18 cellular contexts compared by ENCODE assay signal in genomic region chr10:46093316-46094196, GRCh38. TPM values are rescaled to one million over a fixed set of nuclear protein-coding genes. Genes with fewer than 3 reads are reported as not detected.
DNase-seq lines count a peak whose midpoint lies in the region; ATAC-seq and TF ChIP-seq lines count a peak whose summit lies in the region.
"Not testable (repeated sequence)": the region's sequence is repeated elsewhere in the genome, so short reads cannot be mapped to it uniquely, and the experiment has no call there.
"Had no signal": no experiment of that assay in that cellular context is flagged by ENCODE, and none has a peak within 500 bp of the region (broad histone marks: within the 10 kb centered on the region; RNA-seq: fewer than 3 reads in every experiment).

No MANE protein-coding gene starts in this region.

- H3K27ac Mint-ChIP-seq in CD4-positive, alpha-beta memory T cell; activated T-helper 17 cell treated with anti-CD3 and anti-CD28 coated beads, Interleukin-2, amount 50 U/mL, for 72 hours: not testable (repeated sequence)

- H2AFZ ChIP-seq in OCI-LY7 (ENCODE audit: low read length), result peak overlapping the region; percentile 86; the same call in 1 of the 2 replicates

- H3K79me2 ChIP-seq in OCI-LY7 (ENCODE audit: insufficient read depth, low read depth, low read length), result not testable (repeated sequence)

- not testable (repeated sequence) for H3K36me3 Mint-ChIP-seq in CD4-positive, alpha-beta memory T cell; activated T-helper 17 cell treated with anti-CD3 and anti-CD28 coated beads, Interleukin-2, amount 50 U/mL, for 72 hours (ENCODE audit: low read depth)

- H3K9me3 Mint-ChIP-seq in CD4-positive, alpha-beta memory T cell; activated T-helper 17 cell treated with anti-CD3 and anti-CD28 coated beads, Interleukin-2, amount 50 U/mL, for 72 hours: not testable (repeated sequence)

- CTCF ChIA-PET in CD4-positive, alpha-beta memory T cell (lab: Charles Lee; ENCODE audit: partially characterized antibody), result interaction anchor here (0.8 kb wide), 1 partner anchor 70 kb away, joined by 3 read pairs; no protein-coding TSS in a partner anchor
- CTCF ChIA-PET in OCI-LY7 (lab: Charles Lee; ENCODE audit: unreplicated experiment), result interaction anchor here (0.6 kb wide), 1 partner anchor 193 kb away, joined by 14 read pairs; no protein-coding TSS in a partner anchor

- peak overlapping the region; percentile 64 for H3K4me2 ChIP-seq in OCI-LY7 (ENCODE audit: low read length)

- H3K27me3 Mint-ChIP-seq in CD4-positive, alpha-beta memory T cell; activated T-helper 17 cell treated with anti-CD3 and anti-CD28 coated beads, Interleukin-2, amount 50 U/mL, for 72 hours: not testable (repeated sequence)

- H3K27me3 ChIP-seq in CD4-positive, alpha-beta memory T cell (ENCODE audit: insufficient read depth, low read length); mononuclear cell (ENCODE audit: insufficient read depth, low read length); upper lobe of right lung: not testable (repeated sequence)

- H3K4me3 Mint-ChIP-seq in CD4-positive, alpha-beta memory T cell; activated T-helper 17 cell treated with anti-CD3 and anti-CD28 coated beads, Interleukin-2, amount 50 U/mL, for 72 hours: not testable (repeated sequence)

- not testable (repeated sequence) for H4K20me1 ChIP-seq in OCI-LY7 (ENCODE audit: insufficient read depth, low read length)

- not testable (repeated sequence) for TF ChIP-seq CTCF in OCI-LY7 (conservative IDR thresholded peaks at IDR 0.05; ENCODE audit: low read length); upper lobe of right lung (IDR thresholded peaks at IDR 0.05)

- H3K4me3 ChIP-seq in CD4-positive, alpha-beta memory T cell (ENCODE audit: low read length in 2 of 2), result peak overlapping the region; percentile 43 to 65
- H3K4me3 ChIP-seq in OCI-LY7 (ENCODE audit: low read depth, low read length, poor library complexity, severe bottlenecking) (peak overlapping the region; percentile 31), mononuclear cell (ENCODE audit: low read length) (peak overlapping the region; percentile 24)
- H3K4me3 ChIP-seq in upper lobe of right lung, result not testable (repeated sequence)

- not testable (repeated sequence) for H3K9me2 ChIP-seq in OCI-LY7 (ENCODE audit: insufficient read depth, low read length)

- ATAC-seq in activated T-helper 17 cell treated with anti-CD3 and anti-CD28 coated beads, Interleukin-2, amount 50 U/mL, for 72 hours (replicated peaks), result peak; percentile 9
- ATAC-seq in upper lobe of right lung, result peak; percentile 3

- peak in 3 of 5 donors; percentile 39 to 49 (median 45) for DNase-seq in CD4-positive, alpha-beta memory T cell
- not testable (repeated sequence) for DNase-seq in OCI-LY7 (ENCODE audit: low spot score); upper lobe of right lung
- DNase-seq in activated CD4-positive, alpha-beta T cell treated with anti-CD3 and anti-CD28 coated beads, Interleukin-2, amount 50 U/mL, for 1 hour, result peak; percentile 47
- peak; percentile 30 for DNase-seq in effector CD4-positive, alpha-beta T cell
- peak; percentile 54 for DNase-seq in stimulated activated CD4-positive, alpha-beta T cell treated with anti-CD3 and anti-CD28 coated beads, Interleukin-1b, Interleukin-23, amount 100 ng/mL, for 48 hours

- H3K4me1 Mint-ChIP-seq in CD4-positive, alpha-beta memory T cell, result peaks cover 3 to 44% (median 22%) of the 10 kb centered on the region in 4 donors
- peaks cover 18% of the 10 kb centered on the region for H3K4me1 Mint-ChIP-seq in activated T-helper 17 cell treated with anti-CD3 and anti-CD28 coated beads, Interleukin-2, amount 50 U/mL, for 72 hours

- not testable (repeated sequence) for H3K36me3 ChIP-seq in CD4-positive, alpha-beta memory T cell (ENCODE audit: insufficient read depth, low read length); OCI-LY7 (ENCODE audit: insufficient read depth, low read length); upper lobe of right lung

- BruUV-seq in OCI-LY7 (replicated peaks; lab: Mats Ljungman, UMichigan), result TSS peak; percentile 79

- H3K4me1 ChIP-seq in CD4-positive, alpha-beta memory T cell (ENCODE audit: insufficient read depth, low read length), result peaks cover 89% of the 10 kb centered on the region
- H3K4me1 ChIP-seq in OCI-LY7 (ENCODE audit: insufficient read depth, low read length, poor library complexity, severe bottlenecking) (peaks cover 86% of the 10 kb centered on the region), mononuclear cell (ENCODE audit: insufficient read depth, low read length) (peaks cover 66% of the 10 kb centered on the region)
- not testable (repeated sequence) for H3K4me1 ChIP-seq in upper lobe of right lung

- intact Hi-C loops in CD4-positive, alpha-beta memory T cell (cut with micrococcal nuclease); upper lobe of right lung (cut with DNase I): not testable (repeated sequence)
- intact Hi-C loops in OCI-LY7 (cut with micrococcal nuclease; ENCODE audit: unreplicated experiment), result loop anchor here (5.0 to 10.0 kb wide), 2 partner anchors 61 to 171 kb away; partner anchors contain the start of gene NCOA4

- POLR2A ChIA-PET in CD4-positive, alpha-beta memory T cell (lab: Charles Lee; ENCODE audit: partially characterized antibody), result interaction anchor here (1.0 to 5.4 kb wide), 6 partner anchors 10 to 175 kb away, joined by 3 to 33 read pairs (median 4); no protein-coding TSS in a partner anchor
- POLR2A ChIA-PET in OCI-LY7 (lab: Charles Lee), result not testable (repeated sequence)

- not testable (repeated sequence) for H3K9me3 ChIP-seq in CD4-positive, alpha-beta memory T cell (ENCODE audit: control insufficient read depth in 1 of 2, low read length in 2 of 2); OCI-LY7 (ENCODE audit: low read length); mononuclear cell (ENCODE audit: low read depth, low read length); upper lobe of right lung

- peak overlapping the region; percentile 36 for H3K27ac ChIP-seq in CD4-positive, alpha-beta memory T cell (ENCODE audit: low read depth, low read length)
- peak overlapping the region; percentile 74 for H3K27ac ChIP-seq in OCI-LY7 (ENCODE audit: low read depth, low read length, poor library complexity, severe bottlenecking)
- not testable (repeated sequence) for H3K27ac ChIP-seq in upper lobe of right lung

RNA-seq across cellular contexts. Expression of gene MSMB, which starts 47.5 kb away (rescaled TPM):
- not detected for total RNA-seq in CD4-positive, alpha-beta memory T cell
- not detected for polyA plus RNA-seq in CD4-positive, alpha-beta memory T cell
- total RNA-seq in OCI-LY7 (2014; rRNA removed; shearing (Covaris generic)), result not detected in 2 replicates
- total RNA-seq in OCI-LY7 (2022), result not detected in 2 replicates
- not detected for total RNA-seq in activated T-helper 17 cell treated with anti-CD3 and anti-CD28 coated beads, Interleukin-2, amount 50 U/mL, for 72 hours
- total RNA-seq in mononuclear cell, result not detected
- not detected for total RNA-seq in upper lobe of right lung
- total RNA-seq: A673, astrocyte, cardiac septum, fibroblast of villous mesenchyme, GM23338, left colon, mammary epithelial cell, neural crest cell, PC-9, right cardiac atrium had no signal
- polyA plus RNA-seq: GM23338, mammary epithelial cell, right cardiac atrium had no signal
